Comparison of ENCODE assay signal across 2 cellular contexts in genomic region chr3:133005032-133005431, GRCh38. TPM values are rescaled to one million over a fixed set of nuclear protein-coding genes. Genes with fewer than 3 reads are reported as not detected.
"Had no signal": no experiment of that assay in that cellular context is flagged by ENCODE, and none has a peak within 500 bp of the region (broad histone marks: within the 10 kb centered on the region; RNA-seq: fewer than 3 reads in every experiment).

No MANE protein-coding gene starts in this region.

RNA-seq across cellular contexts. Expression of gene TMEM108, which starts 33.2 kb away (rescaled TPM):
- polyA plus RNA-seq: mammary epithelial cell; naive thymus-derived CD4-positive, alpha-beta T cell had no signal
